8 cellular contexts compared by ENCODE assay signal in the genomic region with DNA sequence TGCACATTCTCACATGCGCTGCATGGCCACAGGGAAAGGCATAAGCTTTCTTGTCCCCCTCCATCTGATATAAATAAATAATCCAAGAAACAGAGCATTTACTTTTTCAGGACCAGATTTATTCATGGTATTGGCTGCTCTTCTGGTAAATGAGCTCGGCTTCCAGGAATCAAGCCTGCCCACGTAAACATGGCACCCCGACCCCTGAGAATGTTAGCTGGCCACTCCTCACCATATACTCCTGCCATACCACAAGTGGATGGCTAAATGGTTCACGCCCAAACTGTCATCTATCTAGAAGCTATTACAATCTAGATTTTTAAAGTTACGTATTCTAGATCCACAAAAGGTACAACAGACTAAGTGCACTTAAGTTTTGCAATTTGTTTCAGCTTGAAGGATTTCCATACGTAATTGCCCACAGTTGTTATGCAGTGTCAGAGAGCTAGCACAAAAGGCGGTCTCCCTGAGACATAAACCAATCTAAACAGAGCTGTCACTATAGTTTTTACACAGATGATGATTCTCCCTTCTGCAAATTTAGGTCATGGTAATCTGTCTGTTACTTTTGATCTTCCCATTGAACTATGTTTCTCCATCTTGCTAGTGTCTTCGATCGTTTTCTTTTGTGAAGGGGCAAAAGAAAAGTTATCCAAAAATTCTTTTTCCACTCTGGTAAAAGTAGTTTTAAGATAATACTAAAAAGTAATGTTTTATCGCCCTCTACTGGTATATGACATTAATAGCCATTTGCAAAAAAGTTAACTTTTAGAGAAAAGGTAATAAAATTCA. TPM values are rescaled to one million over a fixed set of nuclear protein-coding genes. Genes with fewer than 3 reads are reported as not detected.
DNase-seq lines count a peak whose midpoint lies in the region; ATAC-seq and TF ChIP-seq lines count a peak whose summit lies in the region.

No MANE protein-coding gene starts in this region.

- peaks cover 15% of the 10 kb centered on the region for H3F3A ChIP-seq in neural progenitor cell (ENCODE audit: low read depth)

- H3K9ac ChIP-seq in neural progenitor cell: no peak overlapping the region

- no peak overlapping the region for H3K27ac ChIP-seq in heart left ventricle
- H3K27ac ChIP-seq in dorsolateral prefrontal cortex: no peak overlapping the region
- no peak overlapping the region for H3K27ac ChIP-seq in neural progenitor cell

- H3K4me1 Mint-ChIP-seq in neural progenitor cell: peaks cover 14% of the 10 kb centered on the region

- DNase-seq in heart left ventricle: no peak
- DNase-seq in cardiac septum (ENCODE audit: low spot score): no peak
- DNase-seq in NCI-H82 treated with DMSO at 0.1 percent for 48 hours (lab: John Stamatoyannopoulos, UW; ENCODE audit: unreplicated experiment): peak; percentile 63
- no peak for DNase-seq in dorsolateral prefrontal cortex
- peak; percentile 73 for DNase-seq in neural progenitor cell (ENCODE audit: low spot score)
- no peak for DNase-seq in activated CD4-positive, CD25-positive, alpha-beta regulatory T cell (lab: John Stamatoyannopoulos, UW)

- intact Hi-C loops in heart left ventricle (cut with DNase I) (loop anchor here (2.0 to 10.0 kb wide), 18 partner anchors 90 to 1000 kb away; partner anchors contain the start of gene MRPS31 (in 1 of the 10)), cardiac septum (cut with DNase I) (loop anchor here (2.0 to 10.0 kb wide), 4 partner anchors 612 to 990 kb away; no protein-coding TSS in a partner anchor), dorsolateral prefrontal cortex (cut with DNase I) (loop anchor here (2.0 to 10.0 kb wide), 8 partner anchors 614 to 1000 kb away; no protein-coding TSS in a partner anchor)

- H3K4me2 ChIP-seq in neural progenitor cell: no peak overlapping the region

- H3K4me3 ChIP-seq in heart left ventricle: no peak overlapping the region
- peak overlapping the region in 1 of 59 donors; percentile 4 for H3K4me3 ChIP-seq in dorsolateral prefrontal cortex
- H3K4me3 ChIP-seq in neural progenitor cell: no peak overlapping the region

- 56 to 60% (median 58%) methylated on average over 11 of the region's 11 CpGs for WGBS in heart left ventricle, 4 donors

- H3K27me3 ChIP-seq in heart left ventricle (no peaks in the 10 kb centered on the region), dorsolateral prefrontal cortex (no peaks in the 10 kb centered on the region), neural progenitor cell (no peaks in the 10 kb centered on the region)

- H3K4me1 ChIP-seq in heart left ventricle (peaks cover 0 to 18% (median 5%) of the 10 kb centered on the region in 12 donors), neural progenitor cell (no peaks in the 10 kb centered on the region)

- TF ChIP-seq CTCF in heart left ventricle (IDR thresholded peaks at IDR 0.05): peak; percentile 59 to 85 (median 72)
- TF ChIP-seq CTCF in dorsolateral prefrontal cortex (IDR thresholded peaks at IDR 0.05 in 54 of 56, conservative IDR thresholded peaks at IDR 0.05 in 2 of 56; ENCODE audit: low read depth in 1 of 56, partially characterized antibody in 56 of 56): peak; percentile 61 to 95 (median 78)
- TF ChIP-seq CTCF in neural progenitor cell (IDR thresholded peaks at IDR 0.05): peak; percentile 81

- peaks cover 3% of the 10 kb centered on the region for H3K9me3 Mint-ChIP-seq in neural progenitor cell

- ATAC-seq in heart left ventricle (no peak), GM21825 (IDR thresholded peaks at IDR 0.05; ENCODE audit: unreplicated experiment) (no peak), HG03442 (IDR thresholded peaks at IDR 0.05; ENCODE audit: unreplicated experiment) (no peak)

- H3K36me3 ChIP-seq in heart left ventricle (no peaks in the 10 kb centered on the region), neural progenitor cell (no peaks in the 10 kb centered on the region)

- no peaks in the 10 kb centered on the region for H3K36me3 Mint-ChIP-seq in neural progenitor cell

- no peak overlapping the region for H2AFZ ChIP-seq in neural progenitor cell (replicated peaks)

- H4K20me1 ChIP-seq in neural progenitor cell (ENCODE audit: low read depth): no peaks in the 10 kb centered on the region

- H3K79me2 ChIP-seq in neural progenitor cell (ENCODE audit: low read depth): no peaks in the 10 kb centered on the region

- H3K4me3 Mint-ChIP-seq in neural progenitor cell: no peak overlapping the region

- TF ChIP-seq POLR2A in heart left ventricle (IDR thresholded peaks at IDR 0.05): no peak

- peaks cover 2% of the 10 kb centered on the region for H3K27me3 Mint-ChIP-seq in neural progenitor cell (ENCODE audit: insufficient read depth, low read depth)

- H3K27ac Mint-ChIP-seq in neural progenitor cell: no peak overlapping the region

- H3K9me3 ChIP-seq in heart left ventricle: no peaks in the 10 kb centered on the region
- H3K9me3 ChIP-seq in neural progenitor cell (ENCODE audit: low read depth): no peaks in the 10 kb centered on the region

RNA-seq across cellular contexts. Expression of gene FOXO1, which starts 16.2 kb away (rescaled TPM):
- total RNA-seq in heart left ventricle: 10 to 100 TPM in 8 of 9 donors, 1 to 10 TPM in 1; 9.8 to 26.8 (median 18.5) TPM
- 10 to 100 TPM in 1 of 2 donors, 1 to 10 TPM in 1; 2.6 to 11.1 TPM for polyA plus RNA-seq in heart left ventricle
- total RNA-seq in cardiac septum: 14.6 TPM
- 10 to 100 TPM in 118 of 120 experiments, 1 to 10 TPM in 2; 9.8 to 31.6 (median 16.3) TPM for total RNA-seq in dorsolateral prefrontal cortex
- 3.7 and 3.8 TPM in 2 replicates for total RNA-seq in neural progenitor cell (ENCODE audit: low replicate concordance)

Comparison
In these comparisons a context has a peak if more than half of its experiments do, and no peak if none do; other contexts are left out.
1. DNase-seq: peak in NCI-H82 treated with DMSO at 0.1 percent for 48 hours (single experiment) and neural progenitor cell (single experiment); none in heart left ventricle (0 of 5), cardiac septum (single experiment), dorsolateral prefrontal cortex (0 of 10) and activated CD4-positive, CD25-positive, alpha-beta regulatory T cell (0 of 4).
2. Peak in every context shown above with its lines, with median percentiles within 50 percentile points of each other: CTCF ChIP-seq.